ENCODE assay signal across 8 cellular contexts in the genomic region with DNA sequence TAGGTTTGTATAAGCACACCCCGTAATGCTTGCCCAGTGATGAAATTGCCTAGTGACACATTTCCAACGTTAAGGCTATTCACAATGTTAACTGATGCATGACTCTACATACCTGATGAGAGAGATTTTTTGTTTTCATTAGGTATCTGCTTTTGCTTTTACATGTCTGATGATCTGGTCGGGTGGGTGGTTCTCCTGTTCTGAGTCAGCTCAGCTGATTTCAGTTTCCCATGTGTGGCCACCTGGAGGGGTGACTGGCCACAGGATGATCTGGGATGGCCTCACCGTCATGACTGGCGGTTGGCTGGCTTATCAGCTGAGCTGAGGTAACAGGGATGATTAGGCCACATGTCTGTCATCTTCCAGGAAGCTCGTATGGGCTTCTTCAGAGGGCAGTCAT. TPM values are rescaled to one million over a fixed set of nuclear protein-coding genes. Genes with fewer than 3 reads are reported as not detected.
DNase-seq lines count a peak whose midpoint lies in the region; ATAC-seq and TF ChIP-seq lines count a peak whose summit lies in the region.

No MANE protein-coding gene starts in this region.

- no peak overlapping the region for H3K9ac ChIP-seq in colonic mucosa (ENCODE audit: low read depth in 2 of 2, low read length in 2 of 2)

- H3K27me3 Mint-ChIP-seq in activated CD4-positive, alpha-beta T cell treated with anti-CD3 and anti-CD28 coated beads, Interleukin-2, amount 10 ng/mL, durations not matched to agents 7 days and 5 days = no peaks in the 10 kb centered on the region
- H3K27me3 Mint-ChIP-seq in CD8-positive, alpha-beta memory T cell = no peaks in the 10 kb centered on the region

- no peak overlapping the region for H3K4me3 ChIP-seq in colonic mucosa
- H3K4me3 ChIP-seq in CD8-positive, alpha-beta memory T cell (ENCODE audit: low read length) = no peak overlapping the region

- POLR2A ChIA-PET in activated CD4-positive, alpha-beta T cell treated with anti-CD3 and anti-CD28 coated beads, Interleukin-2, amount 10 ng/mL, durations not matched to agents 7 days and 5 days (lab: Charles Lee) = no interaction called here
- POLR2A ChIA-PET in CD8-positive, alpha-beta memory T cell (lab: Charles Lee) = interaction anchor here (0.5 kb wide), 1 partner anchor 9 kb away, joined by 5 read pairs; no protein-coding TSS in a partner anchor

- intact Hi-C loops in colonic mucosa (cut with DNase I) = no loop called here

- DNase-seq in activated CD8-positive, alpha-beta memory T cell treated with anti-CD3 and anti-CD28 coated beads for 48 hours (ENCODE audit: low read depth in 2 of 3, low spot score in 2 of 3) = peak; percentile 13 to 36 (median 29)
- no peak for DNase-seq in activated CD8-positive, alpha-beta memory T cell treated with anti-CD3 and anti-CD28 coated beads for 24 hours
- peak; percentile 27 for DNase-seq in activated CD4-positive, alpha-beta T cell treated with anti-CD3 and anti-CD28 coated beads, Interleukin-2, amount 10 ng/mL, durations not matched to agents 7 days and 5 days
- DNase-seq in stimulated activated CD8-positive, alpha-beta memory T cell treated with anti-CD3 and anti-CD28 coated beads, Interleukin-7, amount 100 ng/mL, for 24 hours (ENCODE audit: low read depth) = peak; percentile 13
- no peak for DNase-seq in colonic mucosa
- DNase-seq in CD8-positive, alpha-beta memory T cell = no peak
- no peak for DNase-seq in NCI-H2081 (lab: John Stamatoyannopoulos, UW)

- no peak overlapping the region for H3K27ac Mint-ChIP-seq in activated CD4-positive, alpha-beta T cell treated with anti-CD3 and anti-CD28 coated beads, Interleukin-2, amount 10 ng/mL, durations not matched to agents 7 days and 5 days
- H3K27ac Mint-ChIP-seq in CD8-positive, alpha-beta memory T cell = no peak overlapping the region

- ATAC-seq in HG03039 (IDR thresholded peaks at IDR 0.05; ENCODE audit: unreplicated experiment) = peak; percentile 97

- TF ChIP-seq CTCF in colonic mucosa (IDR thresholded peaks at IDR 0.05) = no peak

- CTCF ChIA-PET in activated CD4-positive, alpha-beta T cell treated with anti-CD3 and anti-CD28 coated beads, Interleukin-2, amount 10 ng/mL, durations not matched to agents 7 days and 5 days (lab: Charles Lee) = no interaction called here
- CTCF ChIA-PET in CD8-positive, alpha-beta memory T cell (lab: Charles Lee) = no interaction called here

- no peaks in the 10 kb centered on the region for H3K36me3 ChIP-seq in colonic mucosa
- H3K36me3 ChIP-seq in CD8-positive, alpha-beta memory T cell (ENCODE audit: insufficient read depth, low read length) = no peaks in the 10 kb centered on the region

- no peaks in the 10 kb centered on the region for H3K9me3 Mint-ChIP-seq in activated CD4-positive, alpha-beta T cell treated with anti-CD3 and anti-CD28 coated beads, Interleukin-2, amount 10 ng/mL, durations not matched to agents 7 days and 5 days
- H3K9me3 Mint-ChIP-seq in CD8-positive, alpha-beta memory T cell = no peaks in the 10 kb centered on the region

- no peak overlapping the region for H3K27ac ChIP-seq in colonic mucosa
- H3K27ac ChIP-seq in CD8-positive, alpha-beta memory T cell (ENCODE audit: low read depth, low read length) = no peak overlapping the region

- H3K36me3 Mint-ChIP-seq in activated CD4-positive, alpha-beta T cell treated with anti-CD3 and anti-CD28 coated beads, Interleukin-2, amount 10 ng/mL, durations not matched to agents 7 days and 5 days (ENCODE audit: low read depth) = no peaks in the 10 kb centered on the region
- peaks cover 0 to 2% (median 0%) of the 10 kb centered on the region in 3 donors for H3K36me3 Mint-ChIP-seq in CD8-positive, alpha-beta memory T cell

- H3K9me3 ChIP-seq in colonic mucosa = no peaks in the 10 kb centered on the region
- H3K9me3 ChIP-seq in CD8-positive, alpha-beta memory T cell (ENCODE audit: low read length) = no peaks in the 10 kb centered on the region

- no peaks in the 10 kb centered on the region for H3K4me1 ChIP-seq in colonic mucosa
- H3K4me1 ChIP-seq in CD8-positive, alpha-beta memory T cell (ENCODE audit: insufficient read depth, low read length) = no peaks in the 10 kb centered on the region

- peaks cover 9% of the 10 kb centered on the region for H3K4me1 Mint-ChIP-seq in activated CD4-positive, alpha-beta T cell treated with anti-CD3 and anti-CD28 coated beads, Interleukin-2, amount 10 ng/mL, durations not matched to agents 7 days and 5 days
- H3K4me1 Mint-ChIP-seq in CD8-positive, alpha-beta memory T cell = no peaks in the 10 kb centered on the region

- H3K4me3 Mint-ChIP-seq in activated CD4-positive, alpha-beta T cell treated with anti-CD3 and anti-CD28 coated beads, Interleukin-2, amount 10 ng/mL, durations not matched to agents 7 days and 5 days = no peak overlapping the region
- H3K4me3 Mint-ChIP-seq in CD8-positive, alpha-beta memory T cell = no peak overlapping the region

- no peaks in the 10 kb centered on the region for H3K27me3 ChIP-seq in colonic mucosa
- no peaks in the 10 kb centered on the region for H3K27me3 ChIP-seq in CD8-positive, alpha-beta memory T cell (ENCODE audit: insufficient read depth, low read length, poor library complexity, severe bottlenecking)

RNA-seq across cellular contexts. Expression of gene ACYP2, which starts 33.8 kb away (rescaled TPM):
- 10 to 100 TPM; 12.9 to 13.1 TPM for total RNA-seq in activated CD4-positive, alpha-beta T cell treated with anti-CD3 and anti-CD28 coated beads, Interleukin-2, amount 10 ng/mL, durations not matched to agents 7 days and 5 days
- 10 to 100 TPM; 13.6 to 14.1 TPM for total RNA-seq in colonic mucosa
- 10 to 100 TPM in 1 of 2 experiments, 1 to 10 TPM in 1; 8.8 to 10.3 TPM for total RNA-seq in CD8-positive, alpha-beta memory T cell
- 12.6 TPM for polyA plus RNA-seq in CD8-positive, alpha-beta memory T cell

Comparison
In these comparisons a context has a peak if more than half of its experiments do, and no peak if none do; other contexts are left out.
1. DNase-seq: peak in activated CD8-positive, alpha-beta memory T cell treated with anti-CD3 and anti-CD28 coated beads for 48 hours (3 of 3), activated CD4-positive, alpha-beta T cell treated with anti-CD3 and anti-CD28 coated beads, Interleukin-2, amount 10 ng/mL, durations not matched to agents 7 days and 5 days (single experiment) and stimulated activated CD8-positive, alpha-beta memory T cell treated with anti-CD3 and anti-CD28 coated beads, Interleukin-7, amount 100 ng/mL, for 24 hours (single experiment); none in activated CD8-positive, alpha-beta memory T cell treated with anti-CD3 and anti-CD28 coated beads for 24 hours (single experiment), colonic mucosa (single experiment), CD8-positive, alpha-beta memory T cell (0 of 5) and NCI-H2081 (0 of 2).